ENCODE assay signal across 8 cellular contexts in the genomic region with DNA sequence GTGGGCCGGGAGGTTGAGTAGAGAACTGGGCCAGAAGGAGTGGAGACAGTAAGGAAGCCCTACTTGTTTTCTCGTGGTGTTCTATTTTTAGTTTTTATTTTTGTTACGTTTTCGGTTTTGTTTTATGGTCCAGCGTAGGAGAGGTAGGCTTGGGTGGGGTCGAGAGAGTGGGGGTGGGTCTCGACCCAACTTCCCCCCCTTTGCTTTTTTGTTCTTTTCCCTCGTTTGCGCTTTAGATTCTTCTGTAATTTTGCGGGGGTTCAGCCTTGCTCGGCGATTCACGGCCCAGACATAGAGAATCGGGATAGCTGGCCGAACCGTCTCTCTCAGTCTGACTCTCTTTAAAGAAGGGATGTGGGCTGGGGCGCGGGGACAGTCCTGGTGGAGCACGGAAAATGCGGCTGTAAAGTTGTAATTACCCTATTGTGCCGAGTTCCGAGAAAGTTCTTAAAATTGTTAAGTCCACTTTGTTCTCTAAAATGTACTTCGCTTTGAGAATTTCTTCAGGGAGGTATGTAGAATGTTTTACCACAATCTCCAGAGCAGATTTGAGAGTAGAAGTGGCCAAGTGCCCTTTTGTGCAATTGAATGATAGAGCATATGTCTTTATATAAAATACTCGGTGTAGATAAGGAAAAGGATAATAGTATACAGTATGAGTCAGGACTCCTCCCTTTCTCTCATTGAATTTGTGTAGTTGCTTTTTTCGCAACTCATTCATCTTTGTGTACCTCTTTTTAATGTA. TPM values are rescaled to one million over a fixed set of nuclear protein-coding genes. Genes with fewer than 3 reads are reported as not detected.
A peak's percentile ranks its signal among the peaks of the same experiment; 100 is the strongest.
DNase-seq lines count a peak whose midpoint lies in the region; ATAC-seq, FAIRE-seq and TF ChIP-seq lines count a peak whose summit lies in the region.

No MANE protein-coding gene starts in this region.

- H3K27ac ChIP-seq in adrenal gland (peak overlapping the region; percentile 97 to 99 (median 98)), right atrium auricular region (peak overlapping the region; percentile 98), prostate gland (peak overlapping the region; percentile 97 to 99)

- no peak for TF ChIP-seq POLR2A in adrenal gland (IDR thresholded peaks at IDR 0.05)
- no peak for TF ChIP-seq POLR2A in prostate gland (IDR thresholded peaks at IDR 0.05)

- no peak for TF ChIP-seq CTCF in adrenal gland (IDR thresholded peaks at IDR 0.05)
- TF ChIP-seq CTCF in right atrium auricular region (IDR thresholded peaks at IDR 0.05) = no peak
- no peak for TF ChIP-seq CTCF in prostate gland (IDR thresholded peaks at IDR 0.05)

- peak; percentile 41 for DNase-seq in ACHN
- DNase-seq in RCC 7860 (ENCODE audit: low spot score) = peak; percentile 32
- DNase-seq in adrenal gland = peak; percentile 30 to 64 (median 48)
- DNase-seq in right atrium auricular region (ENCODE audit: low spot score) = no peak
- peak; percentile 24 for DNase-seq in prostate gland (ENCODE audit: low spot score)
- DNase-seq in GM19238 (ENCODE audit: insufficient read length, low spot score) = no peak

- intact Hi-C loops in adrenal gland (cut with DNase I) = no loop called here
- intact Hi-C loops in prostate gland (cut with DNase I) = loop anchor here (5.0 kb wide), 1 partner anchor 69 kb away; no protein-coding TSS in a partner anchor

- in situ Hi-C loops in ACHN (cut with HindIII; ENCODE audit: low pct_ligation_motif_present, low pct_unique_long_range_greater_than_20kb, low sequenced_read_pairs) = loop anchor here (25.0 kb wide), 1 partner anchor 216 kb away; no protein-coding TSS in a partner anchor

- H3K4me1 ChIP-seq in adrenal gland (replicated peaks in 1 of 2) = peaks cover 11 to 46% of the 10 kb centered on the region in 2 donors
- peaks cover 0 to 48% of the 10 kb centered on the region in 2 donors for H3K4me1 ChIP-seq in right atrium auricular region
- H3K4me1 ChIP-seq in prostate gland (replicated peaks) = no peaks in the 10 kb centered on the region

- 0% methylated on average over 25 of the region's 25 CpGs for WGBS in adrenal gland, 4 donors
- WGBS in prostate gland = under 1% methylated on average over 25 of the region's 25 CpGs

- H3K4me3 ChIP-seq in adrenal gland = peak overlapping the region; percentile 32 to 94 (median 78)
- peak overlapping the region; percentile 77 to 85 for H3K4me3 ChIP-seq in right atrium auricular region
- peak overlapping the region; percentile 66 to 88 for H3K4me3 ChIP-seq in prostate gland

- FAIRE-seq in RCC 7860 (lab: Jason Lieb, UNC) = peak; percentile 51

- H3K27me3 ChIP-seq in adrenal gland = no peaks in the 10 kb centered on the region
- no peaks in the 10 kb centered on the region for H3K27me3 ChIP-seq in right atrium auricular region
- no peaks in the 10 kb centered on the region for H3K27me3 ChIP-seq in prostate gland (replicated peaks; ENCODE audit: insufficient read depth)

- H3K36me3 ChIP-seq in adrenal gland (replicated peaks in 1 of 2) = no peaks in the 10 kb centered on the region
- H3K36me3 ChIP-seq in right atrium auricular region = no peaks in the 10 kb centered on the region
- H3K36me3 ChIP-seq in prostate gland = no peaks in the 10 kb centered on the region

- H3K9me3 ChIP-seq in adrenal gland (replicated peaks in 1 of 3) (no peaks in the 10 kb centered on the region), right atrium auricular region (no peaks in the 10 kb centered on the region), prostate gland (no peaks in the 10 kb centered on the region)

- ATAC-seq in GM18868 (IDR thresholded peaks at IDR 0.05; ENCODE audit: unreplicated experiment) (peak; percentile 10), HG03108 (IDR thresholded peaks at IDR 0.05; ENCODE audit: unreplicated experiment) (peak; percentile 8)

RNA-seq across cellular contexts. Expression of a gene that starts 0.8 kb away (rescaled TPM):
- total RNA-seq in adrenal gland = 10 to 100 TPM; 17.1 to 86.1 (median 43.5) TPM
- 100 to 1,000 TPM in 1 of 3 donors, 10 to 100 TPM in 2; 45.6 to 115 (median 52.6) TPM for polyA plus RNA-seq in adrenal gland
- total RNA-seq in right atrium auricular region = 10 to 100 TPM; 25.7 to 26.9 TPM
- total RNA-seq in prostate gland = 100 to 1,000 TPM in 1 of 2 donors, 10 to 100 TPM in 1; 30.7 to 100 TPM

Comparison
In these comparisons a context has a peak if more than half of its experiments do, and no peak if none do; other contexts are left out.
1. DNase-seq: peak in ACHN (single experiment), RCC 7860 (single experiment), adrenal gland (7 of 7) and prostate gland (single experiment); none in right atrium auricular region (single experiment) and GM19238 (single experiment).
2. Peak in every context shown above with its lines, with median percentiles within 50 percentile points of each other: H3K27ac ChIP-seq and H3K4me3 ChIP-seq.